ENCODE assay signal across 23 cellular contexts in the genomic region with DNA sequence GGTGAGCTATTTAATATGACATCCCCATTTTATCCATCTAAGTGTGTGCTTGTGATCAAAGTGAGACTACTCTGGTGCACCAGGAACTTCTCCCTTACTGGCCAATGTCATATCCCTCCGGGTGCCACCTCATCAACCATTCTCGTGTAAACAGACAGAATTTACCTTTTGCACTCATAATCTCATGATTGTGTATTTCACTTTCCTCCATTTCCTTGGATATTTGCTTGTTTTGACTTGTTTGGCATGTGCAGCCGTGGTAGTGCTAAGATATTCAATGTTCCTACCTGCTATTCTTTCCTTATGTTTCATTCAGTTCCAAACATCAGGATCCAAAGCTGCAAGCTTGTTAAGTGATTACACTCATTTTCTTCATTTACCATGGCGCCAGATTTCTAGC.
A peak's percentile ranks its signal among the peaks of the same experiment; 100 is the strongest.
DNase-seq lines count a peak whose midpoint lies in the region; ATAC-seq, FAIRE-seq and TF ChIP-seq lines count a peak whose summit lies in the region.
"Had no signal": no experiment of that assay in that cellular context is flagged by ENCODE, and none has a peak within 500 bp of the region (broad histone marks: within the 10 kb centered on the region; RNA-seq: fewer than 3 reads in every experiment).

No MANE protein-coding gene starts in this region.

- intact Hi-C loops in mammary epithelial cell (cut with micrococcal nuclease), result no loop called here
- intact Hi-C loops in MCF 10A (cut with micrococcal nuclease), result no loop called here
- intact Hi-C loops in thyroid gland (cut with DNase I), result no loop called here
- intact Hi-C loops in heart left ventricle (cut with DNase I), result no loop called here

- H3K4me1 ChIP-seq in mammary epithelial cell (ENCODE audit: insufficient read depth, low read length), result peaks cover 10% of the 10 kb centered on the region
- H3K4me1 ChIP-seq in keratinocyte (ENCODE audit: control insufficient read depth, extremely low read depth, insufficient read depth, low read length), result peaks cover 5% of the 10 kb centered on the region
- no peaks in the 10 kb centered on the region for H3K4me1 ChIP-seq in thyroid gland
- H3K4me1 ChIP-seq in heart left ventricle, result no peaks in the 10 kb centered on the region
- H3K4me1 ChIP-seq: BE2C, BLaER1 had no signal

- FAIRE-seq in bronchial epithelial cell (lab: Jason Lieb, UNC), result no peak
- FAIRE-seq in keratinocyte (lab: Jason Lieb, UNC), result peak; percentile 60
- FAIRE-seq: A204.1, D721Med, G401.6, GM12891 had no signal

- no peaks in the 10 kb centered on the region for H3K9me3 ChIP-seq in mammary epithelial cell (replicated peaks; ENCODE audit: insufficient read depth, low read length)
- H3K9me3 ChIP-seq in keratinocyte (ENCODE audit: control insufficient read depth, low read depth, low read length), result no peaks in the 10 kb centered on the region
- no peaks in the 10 kb centered on the region for H3K9me3 ChIP-seq in thyroid gland
- H3K9me3 ChIP-seq in heart left ventricle, result peaks cover 0 to 4% (median 0%) of the 10 kb centered on the region in 12 donors
- H3K9me3 ChIP-seq: BE2C, BLaER1, Caco-2 had no signal

- no peaks in the 10 kb centered on the region for H3K27me3 Mint-ChIP-seq in MCF 10A (ENCODE audit: insufficient read depth, unreplicated experiment)

- H3K9ac ChIP-seq in mammary epithelial cell (ENCODE audit: insufficient read depth, low read length) (no peak overlapping the region), keratinocyte (ENCODE audit: control insufficient read depth, extremely low read depth, insufficient read depth, low read length) (no peak overlapping the region)
- H3K9ac ChIP-seq: BLaER1 had no signal

- no peaks in the 10 kb centered on the region for H3K9me3 Mint-ChIP-seq in MCF 10A (ENCODE audit: unreplicated experiment)
- H3K9me3 Mint-ChIP-seq: CD4-positive, alpha-beta T cell; CD8-positive, alpha-beta T cell had no signal

- dilution Hi-C loops in mammary epithelial cell (cut with HindIII; ENCODE audit: low sequenced_read_pairs) (no loop called here), keratinocyte (cut with MboI; ENCODE audit: extremely low pct_ligation_motif_present, low sequenced_read_pairs) (no loop called here)

- H3K79me2 ChIP-seq in mammary epithelial cell (ENCODE audit: insufficient read depth, low read length) (no peaks in the 10 kb centered on the region), keratinocyte (ENCODE audit: control insufficient read depth, insufficient read depth, low read length) (no peaks in the 10 kb centered on the region)

- peaks cover 23% of the 10 kb centered on the region for H3K4me1 Mint-ChIP-seq in MCF 10A (ENCODE audit: insufficient read depth, unreplicated experiment)

- no peaks in the 10 kb centered on the region for H3K9me1 ChIP-seq in keratinocyte (ENCODE audit: control insufficient read depth, extremely low read depth, insufficient read depth, low read length)

- no peaks in the 10 kb centered on the region for H3K36me3 Mint-ChIP-seq in MCF 10A (ENCODE audit: insufficient read depth, unreplicated experiment)
- H3K36me3 Mint-ChIP-seq: CD8-positive, alpha-beta T cell had no signal

- WGBS in mammary epithelial cell (ENCODE audit: low coverage, missing lambda C conversion rate), result 84% methylated on average over 4 of the region's 4 CpGs
- WGBS in thyroid gland, 2 donors, result 84 to 90% methylated on average over 4 of the region's 4 CpGs
- WGBS in heart left ventricle, 4 donors, result 70 to 79% (median 76%) methylated on average over 4 of the region's 4 CpGs

- BruUV-seq in mammary epithelial cell (replicated peaks; lab: Mats Ljungman, UMichigan) (no TSS peak), MCF 10A (replicated peaks; lab: Mats Ljungman, UMichigan) (no TSS peak)

- H2AFZ ChIP-seq in mammary epithelial cell (ENCODE audit: low read depth, low read length), result peak overlapping the region; percentile 12
- peak overlapping the region; percentile 80 for H2AFZ ChIP-seq in keratinocyte (ENCODE audit: control insufficient read depth, low read length)

- TF ChIP-seq CTCF in mammary epithelial cell (conservative IDR thresholded peaks at IDR 0.05 in 1 of 2, IDR thresholded peaks at IDR 0.05 in 1 of 2; ENCODE audit: extremely low read depth in 1 of 2, insufficient read depth in 1 of 2, low read depth in 1 of 2, low read length in 2 of 2), result no peak
- no peak for TF ChIP-seq CTCF in MCF 10A (IDR thresholded peaks at IDR 0.05; ENCODE audit: unreplicated experiment)
- no peak for TF ChIP-seq CTCF in bronchial epithelial cell (IDR thresholded peaks at IDR 0.05; ENCODE audit: insufficient read depth, low read length, severe bottlenecking)
- no peak for TF ChIP-seq CTCF in keratinocyte (optimal IDR thresholded peaks at IDR 0.05 in 1 of 3, IDR thresholded peaks at IDR 0.05 in 1 of 3, conservative IDR thresholded peaks at IDR 0.05 in 1 of 3; ENCODE audit: extremely low read depth in 1 of 3, insufficient read depth in 2 of 3, low read length in 3 of 3)
- no peak for TF ChIP-seq CTCF in thyroid gland (IDR thresholded peaks at IDR 0.05)
- TF ChIP-seq CTCF in heart left ventricle (IDR thresholded peaks at IDR 0.05), result no peak

- no peak overlapping the region for H3K27ac Mint-ChIP-seq in MCF 10A (ENCODE audit: low read depth, unreplicated experiment)
- H3K27ac Mint-ChIP-seq: CD4-positive, alpha-beta T cell; CD8-positive, alpha-beta T cell had no signal

- H3K36me3 ChIP-seq in mammary epithelial cell (ENCODE audit: insufficient read depth, low read length) (no peaks in the 10 kb centered on the region), bronchial epithelial cell (ENCODE audit: control insufficient read depth, insufficient read depth, low read length) (no peaks in the 10 kb centered on the region), keratinocyte (ENCODE audit: control insufficient read depth in 2 of 2, extremely low read depth in 1 of 2, insufficient read depth in 2 of 2, low read length in 2 of 2) (no peaks in the 10 kb centered on the region), thyroid gland (no peaks in the 10 kb centered on the region), heart left ventricle (no peaks in the 10 kb centered on the region)
- H3K36me3 ChIP-seq: BE2C, BLaER1 had no signal

- CTCF ChIA-PET in mammary epithelial cell (lab: Charles Lee; ENCODE audit: low non-redundant PET) (no interaction called here), MCF 10A (lab: Yijun Ruan, JAX) (interaction anchor here (0.9 kb wide), 1 partner anchor 22 kb away, joined by 3 read pairs; no protein-coding TSS in a partner anchor)

- peak; percentile 31 for DNase-seq in mammary epithelial cell
- no peak for DNase-seq in MCF 10A (ENCODE audit: unreplicated experiment)
- DNase-seq in bronchial epithelial cell (ENCODE audit: low read depth), result peak; percentile 81
- DNase-seq in epithelial cell of prostate (ENCODE audit: low read depth, low spot score), result no peak
- no peak for DNase-seq in keratinocyte (ENCODE audit: low read depth, low spot score)
- DNase-seq in thyroid gland, result no peak
- no peak for DNase-seq in heart left ventricle
- DNase-seq: 8988T; ACHN; BE2C; C1 segment of cervical spinal cord; Caco-2; Calu3; CD4-positive, alpha-beta T cell; CD8-positive, alpha-beta T cell; DMS79 treated with DMSO at 0.1 percent for 48 hours; GF-D8 had no signal

- ATAC-seq in HG03442 (IDR thresholded peaks at IDR 0.05; ENCODE audit: unreplicated experiment) (no peak), heart left ventricle (no peak)
- ATAC-seq: CD8-positive, alpha-beta T cell had no signal

- H3K27ac ChIP-seq in mammary epithelial cell (ENCODE audit: insufficient read depth, low read depth, low read length) (no peak overlapping the region), epithelial cell of prostate (peak overlapping the region; percentile 48), keratinocyte (ENCODE audit: control insufficient read depth, insufficient read depth, low read length) (no peak overlapping the region), thyroid gland (no peak overlapping the region), heart left ventricle (no peak overlapping the region)
- H3K27ac ChIP-seq: BLaER1 had no signal

- H3K4me3 ChIP-seq in mammary epithelial cell (replicated peaks in 1 of 3; ENCODE audit: insufficient read depth in 1 of 3, low read depth in 2 of 3, low read length in 3 of 3), result no peak overlapping the region
- H3K4me3 ChIP-seq in bronchial epithelial cell (ENCODE audit: low read depth, low read length), result no peak overlapping the region
- no peak overlapping the region for H3K4me3 ChIP-seq in keratinocyte (ENCODE audit: control insufficient read depth in 2 of 3, extremely low read depth in 1 of 3, insufficient read depth in 2 of 3, low read depth in 1 of 3, low read length in 3 of 3)
- no peak overlapping the region for H3K4me3 ChIP-seq in thyroid gland (replicated peaks in 1 of 3)
- no peak overlapping the region for H3K4me3 ChIP-seq in heart left ventricle
- H3K4me3 ChIP-seq: BLaER1 had no signal

- TF ChIP-seq POLR2A in thyroid gland (IDR thresholded peaks at IDR 0.05), result no peak
- TF ChIP-seq POLR2A in heart left ventricle (IDR thresholded peaks at IDR 0.05), result no peak

- no peaks in the 10 kb centered on the region for H3K27me3 ChIP-seq in mammary epithelial cell (ENCODE audit: insufficient read depth, low read length)
- no peaks in the 10 kb centered on the region for H3K27me3 ChIP-seq in bronchial epithelial cell (ENCODE audit: control insufficient read depth, insufficient read depth, low read length)
- no peaks in the 10 kb centered on the region for H3K27me3 ChIP-seq in keratinocyte (ENCODE audit: control insufficient read depth, extremely low read depth, insufficient read depth, low read length)
- H3K27me3 ChIP-seq in thyroid gland, result no peaks in the 10 kb centered on the region
- H3K27me3 ChIP-seq in heart left ventricle, result no peaks in the 10 kb centered on the region
- H3K27me3 ChIP-seq: BE2C, BLaER1 had no signal

- POLR2A ChIA-PET in MCF 10A (lab: Yijun Ruan, JAX), result interaction anchor here (0.6 kb wide), 1 partner anchor 39 kb away, joined by 3 read pairs; no protein-coding TSS in a partner anchor

- H4K20me1 ChIP-seq in mammary epithelial cell (ENCODE audit: insufficient read depth, low read length), result no peaks in the 10 kb centered on the region
- H4K20me1 ChIP-seq in keratinocyte (ENCODE audit: control insufficient read depth, extremely low read depth, insufficient read depth, low read length), result no peaks in the 10 kb centered on the region
- H4K20me1 ChIP-seq: BLaER1 had no signal

- no peak overlapping the region for H3K4me3 Mint-ChIP-seq in MCF 10A (ENCODE audit: unreplicated experiment)
- H3K4me3 Mint-ChIP-seq: CD4-positive, alpha-beta T cell; CD8-positive, alpha-beta T cell had no signal

- in situ Hi-C loops in mammary epithelial cell (cut with MboI; ENCODE audit: low sequenced_read_pairs in 2 of 2), result no loop called here

- H3K4me2 ChIP-seq in mammary epithelial cell (ENCODE audit: insufficient read depth, low read depth, low read length) (no peak overlapping the region), keratinocyte (ENCODE audit: control insufficient read depth, extremely low read depth, insufficient read depth, low read depth, low read length) (peak overlapping the region; percentile 18)
- H3K4me2 ChIP-seq: BLaER1 had no signal

Comparison
In these comparisons a context has a peak if more than half of its experiments do, and no peak if none do; other contexts are left out.
1. DNase-seq: peak in mammary epithelial cell (single experiment) and bronchial epithelial cell (single experiment); none in MCF 10A (single experiment), epithelial cell of prostate (single experiment), keratinocyte (single experiment), thyroid gland (0 of 2) and heart left ventricle (0 of 5).